In the genomic region with DNA sequence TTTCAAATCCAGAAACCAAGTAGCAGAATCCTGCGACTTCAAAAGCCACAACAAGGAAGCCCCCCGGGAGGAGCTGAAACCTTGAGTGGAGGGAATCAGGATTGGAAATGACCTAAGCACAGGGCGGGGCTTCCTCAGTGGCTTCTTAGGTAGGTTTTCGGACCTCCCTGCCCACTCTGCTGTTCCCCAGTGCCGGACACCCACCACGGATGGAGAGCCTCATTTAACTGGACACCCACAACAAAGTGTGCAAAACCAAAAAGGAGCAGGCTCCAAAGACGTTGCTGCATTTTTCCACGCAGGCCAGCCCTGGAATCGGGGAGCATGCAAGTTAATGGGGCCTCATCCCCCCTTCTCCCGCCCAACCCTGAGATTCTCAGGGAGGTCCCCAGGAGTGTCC, we compare ENCODE assay signal across 20 cellular contexts.
"Had no signal": no experiment of that assay in that cellular context is flagged by ENCODE, and none has a peak within 500 bp of the region (broad histone marks: within the 10 kb centered on the region; RNA-seq: fewer than 3 reads in every experiment).

No MANE protein-coding gene starts in this region.

- H3K4me3 ChIP-seq: esophagus muscularis mucosa, pancreas, smooth muscle cell, tibial artery had no signal

- H3K9me3 ChIP-seq: esophagus muscularis mucosa, pancreas, tibial artery had no signal

- H3K36me3 ChIP-seq: pancreas, tibial artery had no signal

- DNase-seq: activated CD4-positive, alpha-beta T cell treated with anti-CD3 and anti-CD28 coated beads, Interleukin-2, amount 10 ng/mL, durations not matched to agents 7 days and 5 days; activated gamma-delta T cell treated with Interleukin-2 at 50 U/mL for 16 hours; activated naive CD8-positive, alpha-beta T cell treated with anti-CD3 and anti-CD28 coated beads for 36 hours; amniotic stem cell; effector CD8-positive, alpha-beta T cell; pancreas; stimulated activated CD4-positive, alpha-beta T cell treated with anti-CD3 and anti-CD28 coated beads, Interleukin-4, amount 100 ng/mL, for 4 hours; stimulated activated naive CD8-positive, alpha-beta T cell treated with anti-CD3 and anti-CD28 coated beads, Interleukin-15, Interleukin-2, amounts not matched to agents 100 U/mL and 50 U/mL, for 24 hours; substantia nigra; T-cell; tibial artery had no signal

- H3K4me2 ChIP-seq: smooth muscle cell had no signal

- H3K27ac ChIP-seq: esophagus muscularis mucosa, pancreas, tibial artery had no signal

- FAIRE-seq: endothelial cell of umbilical vein, pancreas, urothelium cell line had no signal

- H3K27me3 ChIP-seq: esophagus muscularis mucosa, pancreas, tibial artery had no signal

- H3K27me3 Mint-ChIP-seq: activated CD4-positive, alpha-beta T cell treated with anti-CD3 and anti-CD28 coated beads, Interleukin-2, amount 10 ng/mL, durations not matched to agents 7 days and 5 days; activated naive CD8-positive, alpha-beta T cell treated with anti-CD3 and anti-CD28 coated beads for 36 hours; dendritic cell treated with granulocyte-macrophage colony-stimulating factor and Interleukin-4, amounts not matched to agents 40 ng/mL and 50 ng/mL, for 4 days; memory B cell; T-cell had no signal

- H3K4me3 Mint-ChIP-seq: activated CD4-positive, alpha-beta T cell treated with anti-CD3 and anti-CD28 coated beads, Interleukin-2, amount 10 ng/mL, durations not matched to agents 7 days and 5 days; dendritic cell treated with granulocyte-macrophage colony-stimulating factor and Interleukin-4, amounts not matched to agents 40 ng/mL and 50 ng/mL, for 4 days; memory B cell had no signal

- H3K4me1 ChIP-seq: pancreas had no signal

- ATAC-seq: activated CD4-positive, CD25-positive, alpha-beta regulatory T cell treated with anti-CD3 and anti-CD28 coated beads, Interleukin-2, amount 50 U/mL, for 24 hours; pancreas; sciatic nerve; stimulated activated naive CD8-positive, alpha-beta T cell treated with anti-CD3 and anti-CD28 coated beads, Interleukin-15, Interleukin-2, amounts not matched to agents 100 U/mL and 50 U/mL, for 24 hours; T-cell had no signal

- H3K27ac Mint-ChIP-seq: dendritic cell treated with granulocyte-macrophage colony-stimulating factor and Interleukin-4, amounts not matched to agents 40 ng/mL and 50 ng/mL, for 4 days had no signal

- H3K9me3 Mint-ChIP-seq: activated CD4-positive, alpha-beta T cell treated with anti-CD3 and anti-CD28 coated beads, Interleukin-2, amount 10 ng/mL, durations not matched to agents 7 days and 5 days; activated T-helper 1 cell treated with anti-CD3 and anti-CD28 coated beads, Interleukin-12 subunit alpha, Interleukin-12 subunit beta, Interleukin-2, Interleukin-4 antibody, amounts not matched to agents 30 ng/mL and 10 ng/mL and 1 ng/mL, durations not matched to agents 14 hours and 24 hours and 36 hours; dendritic cell treated with granulocyte-macrophage colony-stimulating factor and Interleukin-4, amounts not matched to agents 40 ng/mL and 50 ng/mL, for 4 days; memory B cell; T-cell had no signal
